ENCODE assay signal across 8 cellular contexts in genomic region chr1:159780583-159781582, GRCh38. TPM values are rescaled to one million over a fixed set of nuclear protein-coding genes. Genes with fewer than 3 reads are reported as not detected.
A peak's percentile ranks its signal among the peaks of the same experiment; 100 is the strongest.
DNase-seq lines count a peak whose midpoint lies in the region; ATAC-seq and TF ChIP-seq lines count a peak whose summit lies in the region.

DUSP23 (plus strand) TSS chr1:159780962; CDS start chr1:159781101, 139 bp downstream.

- H3K9me3 ChIP-seq in mucosa of rectum (ENCODE audit: control insufficient read depth in 2 of 2, low read length in 2 of 2) = no peaks in the 10 kb centered on the region

- H3K4me3 ChIP-seq in epithelial cell of proximal tubule (ENCODE audit: low read depth, low read length) (peak within 1 kb of the TSS; percentile 85), mucosa of rectum (ENCODE audit: low read length in 2 of 2) (peak within 1 kb of the TSS; percentile 71 to 81)

- H3K27me3 ChIP-seq in mucosa of rectum (ENCODE audit: control insufficient read depth in 2 of 2, insufficient read depth in 2 of 2, low read length in 2 of 2) = no peaks in the 10 kb centered on the region

- H3K4me1 ChIP-seq in mucosa of rectum (ENCODE audit: control insufficient read depth in 2 of 2, insufficient read depth in 2 of 2, low read length in 2 of 2) = peaks cover 8 to 10% of the 10 kb centered on the region in 2 donors

- H3K36me3 ChIP-seq in mucosa of rectum (ENCODE audit: control insufficient read depth in 2 of 2, insufficient read depth in 2 of 2, low read length in 2 of 2) = no peaks in the 10 kb centered on the region

- peak; percentile 96 for DNase-seq in DMS 273 treated with DMSO at 0.1 percent for 48 hours (lab: John Stamatoyannopoulos, UW)
- DNase-seq in HuH-7.5 (ENCODE audit: low spot score) = peak; percentile 71
- peak; percentile 99 for DNase-seq in OCI-M1 (lab: John Stamatoyannopoulos, UW)
- peak; percentile 97 for DNase-seq in activated T-cell treated with anti-CD3 and anti-CD28 coated beads, Interleukin-2, amount 50 U/mL, for 24 hours
- DNase-seq in epithelial cell of proximal tubule (ENCODE audit: low read depth) = peak; percentile 88
- peak; percentile 96 for DNase-seq in stimulated activated CD8-positive, alpha-beta memory T cell treated with anti-CD3 and anti-CD28 coated beads, Interleukin-4, amount 100 ng/mL, for 48 hours

- H3K27ac ChIP-seq in mucosa of rectum (ENCODE audit: low read depth in 2 of 2, low read length in 2 of 2) = peak within 1 kb of the TSS; percentile 77 to 83

- H3K36me3 Mint-ChIP-seq in activated T-cell treated with anti-CD3 and anti-CD28 coated beads, Interleukin-2, amount 50 U/mL, for 24 hours (ENCODE audit: low read depth) = peaks cover 2% of the 10 kb centered on the region

- peak; percentile 91 for TF ChIP-seq CTCF in epithelial cell of proximal tubule (conservative IDR thresholded peaks at IDR 0.05; ENCODE audit: low read depth, low read length)

- H3K9ac ChIP-seq in mucosa of rectum (ENCODE audit: low read depth in 1 of 2, low read length in 2 of 2) = peak within 1 kb of the TSS; percentile 34 to 63

- peak within 1 kb of the TSS; percentile 76 for H3K4me3 Mint-ChIP-seq in activated T-cell treated with anti-CD3 and anti-CD28 coated beads, Interleukin-2, amount 50 U/mL, for 24 hours

- no peaks in the 10 kb centered on the region for H3K9me3 Mint-ChIP-seq in activated T-cell treated with anti-CD3 and anti-CD28 coated beads, Interleukin-2, amount 50 U/mL, for 24 hours

- no peaks in the 10 kb centered on the region for H3K27me3 Mint-ChIP-seq in activated T-cell treated with anti-CD3 and anti-CD28 coated beads, Interleukin-2, amount 50 U/mL, for 24 hours

- H3K27ac Mint-ChIP-seq in activated T-cell treated with anti-CD3 and anti-CD28 coated beads, Interleukin-2, amount 50 U/mL, for 24 hours = peak within 1 kb of the TSS; percentile 80

- H3K4me1 Mint-ChIP-seq in activated T-cell treated with anti-CD3 and anti-CD28 coated beads, Interleukin-2, amount 50 U/mL, for 24 hours (ENCODE audit: low read depth) = peaks cover 21% of the 10 kb centered on the region

- ATAC-seq in GM21515 (IDR thresholded peaks at IDR 0.05; ENCODE audit: unreplicated experiment) = peak; percentile 99

RNA-seq across cellular contexts. Expression of gene DUSP23, which starts in this region (rescaled TPM):
- total RNA-seq in epithelial cell of proximal tubule = 54.5 and 83.5 TPM in 2 replicates

Comparison
In these comparisons a context has a peak if more than half of its experiments do, and no peak if none do; other contexts are left out.
1. Peak in every context shown above with its lines: DNase-seq, ATAC-seq, H3K4me3 ChIP-seq and H3K27ac ChIP-seq.